ENCODE assay signal across 16 cellular contexts in the genomic region with DNA sequence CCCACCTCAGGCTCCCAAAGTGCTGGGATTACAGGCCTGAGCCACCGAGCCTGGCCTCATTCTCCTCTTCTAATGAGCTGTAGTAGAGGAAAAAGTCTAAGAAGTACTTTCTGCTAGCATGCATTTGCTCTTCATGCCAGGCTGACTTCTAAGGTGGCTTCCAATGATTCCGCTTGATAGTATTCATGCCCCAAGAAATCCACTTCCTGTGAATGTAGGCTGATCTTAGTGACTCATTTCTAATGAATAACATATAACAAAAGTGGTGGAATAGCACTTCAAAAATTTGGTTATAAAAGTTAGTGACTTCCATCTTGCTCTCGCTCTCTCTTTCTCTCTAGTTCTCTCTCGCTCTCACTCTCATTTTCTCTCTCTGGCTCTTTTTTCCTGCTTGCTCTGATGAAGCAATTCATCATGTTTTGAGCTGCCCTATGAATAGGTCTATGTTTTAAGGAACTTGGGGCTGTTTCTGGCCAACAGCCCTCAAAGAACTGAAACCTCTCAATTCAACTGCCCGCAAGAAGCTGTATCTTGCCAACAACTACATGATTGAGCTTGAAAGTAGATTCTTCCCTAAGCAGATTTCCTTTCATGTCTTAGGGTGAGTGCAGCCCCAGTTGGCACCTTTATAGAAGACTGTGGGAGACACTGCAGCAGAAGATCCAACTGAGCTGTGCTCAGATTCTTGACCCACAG.
DNase-seq lines count a peak whose midpoint lies in the region; ATAC-seq and TF ChIP-seq lines count a peak whose summit lies in the region.
"Had no signal": no experiment of that assay in that cellular context is flagged by ENCODE, and none has a peak within 500 bp of the region (broad histone marks: within the 10 kb centered on the region; RNA-seq: fewer than 3 reads in every experiment).

No MANE protein-coding gene starts in this region.

- ATAC-seq in GM21367 (IDR thresholded peaks at IDR 0.05; ENCODE audit: unreplicated experiment) (no peak), GM21381 (IDR thresholded peaks at IDR 0.05; ENCODE audit: unreplicated experiment) (no peak)

- H3K4me3 ChIP-seq in epithelial cell of proximal tubule (ENCODE audit: low read depth, low read length), result no peak overlapping the region

- TF ChIP-seq CTCF in epithelial cell of proximal tubule (conservative IDR thresholded peaks at IDR 0.05; ENCODE audit: low read depth, low read length), result no peak

- DNase-seq in HT1080 (ENCODE audit: low read depth) (peak; percentile 26), NOMO-1 treated with dmso at 0.1 percent for 144 hours (lab: John Stamatoyannopoulos, UW; ENCODE audit: unreplicated experiment) (peak; percentile 66), epithelial cell of proximal tubule (ENCODE audit: low read depth) (peak; percentile 75), renal cortical epithelial cell (ENCODE audit: low read depth) (peak; percentile 81), DMS114 treated with DMSO at 0.1 percent for 48 hours (lab: John Stamatoyannopoulos, UW; ENCODE audit: unreplicated experiment) (no peak)
- DNase-seq: CD4-positive, CD25-positive, alpha-beta regulatory T cell; DND-41; GOT3; HFFc6; Kasumi-1; NCI-H1436 treated with DMSO at 0.1 percent for 48 hours; NCI-H524; Right ventricle myocardium superior; SK-N-SH had no signal
